ENCODE assay signal across 19 cellular contexts in genomic region chr4:138087181-138087714, GRCh38.
"Had no signal": no experiment of that assay in that cellular context is flagged by ENCODE, and none has a peak within 500 bp of the region (broad histone marks: within the 10 kb centered on the region; RNA-seq: fewer than 3 reads in every experiment).

No MANE protein-coding gene starts in this region.

- DNase-seq: activated CD4-positive, alpha-beta T cell treated with anti-CD3 and anti-CD28 coated beads for 1 hour; activated CD4-positive, alpha-beta T cell treated with anti-CD3 and anti-CD28 coated beads, Interleukin-2, amount 50 U/mL, for 48 hours; activated CD8-positive, alpha-beta memory T cell treated with anti-CD3 and anti-CD28 coated beads, Interleukin-2, amount 10 ng/mL, durations not matched to agents 7 days and 5 days; activated effector memory CD4-positive, alpha-beta T cell treated with anti-CD3 and anti-CD28 coated beads, Interleukin-2, amount 50 U/mL, for 16 hours; activated T-cell treated with anti-CD3 and anti-CD28 coated beads, Interleukin-2, amount 50 U/mL, for 24 hours; amniotic stem cell; body of pancreas; endodermal cell; erythroblast; left lung; mesendoderm; right lobe of liver; stimulated activated CD4-positive, alpha-beta T cell treated with anti-CD3 and anti-CD28 coated beads, Interleukin-12 subunit alpha, Interleukin-12 subunit beta, amount 100 ng/mL, for 4 hours; stimulated activated CD4-positive, alpha-beta T cell treated with anti-CD3 and anti-CD28 coated beads, Interleukin-2, amount 100 ng/mL, for 48 hours; stimulated activated naive CD8-positive, alpha-beta T cell treated with anti-CD3 and anti-CD28 coated beads, Interleukin-15, Interleukin-2, amounts not matched to agents 100 U/mL and 50 U/mL, for 24 hours; upper lobe of left lung had no signal

- ATAC-seq: activated CD8-positive, alpha-beta memory T cell treated with anti-CD3 and anti-CD28 coated beads, Interleukin-2, amount 10 ng/mL, durations not matched to agents 7 days and 5 days; activated naive CD4-positive, alpha-beta T cell treated with anti-CD3 and anti-CD28 coated beads, Interleukin-2, amount 50 U/mL, for 72 hours; body of pancreas; left lung; right lobe of liver; stimulated activated naive CD8-positive, alpha-beta T cell treated with anti-CD3 and anti-CD28 coated beads, Interleukin-15, Interleukin-2, amounts not matched to agents 100 U/mL and 50 U/mL, for 24 hours had no signal

- H3K4me1 ChIP-seq: left lung, right lobe of liver had no signal

- H3K36me3 ChIP-seq: left lung, neural progenitor cell, right lobe of liver, suprapubic skin, upper lobe of left lung had no signal

- H3K9ac ChIP-seq: neural progenitor cell had no signal

- H3K4me3 ChIP-seq: body of pancreas, left lung, neural progenitor cell, right lobe of liver, suprapubic skin, upper lobe of left lung had no signal

- H3K27me3 ChIP-seq: body of pancreas, left lung, neural progenitor cell, right lobe of liver, suprapubic skin, upper lobe of left lung had no signal

- H3K27ac ChIP-seq: body of pancreas, left lung, neural progenitor cell, right lobe of liver, suprapubic skin, upper lobe of left lung had no signal

- H3K9me3 ChIP-seq: body of pancreas, left lung, right lobe of liver, suprapubic skin, upper lobe of left lung had no signal

- H2AFZ ChIP-seq: neural progenitor cell had no signal

- H3K4me2 ChIP-seq: neural progenitor cell had no signal
